Comparison of ENCODE assay signal across 19 cellular contexts in the genomic region with DNA sequence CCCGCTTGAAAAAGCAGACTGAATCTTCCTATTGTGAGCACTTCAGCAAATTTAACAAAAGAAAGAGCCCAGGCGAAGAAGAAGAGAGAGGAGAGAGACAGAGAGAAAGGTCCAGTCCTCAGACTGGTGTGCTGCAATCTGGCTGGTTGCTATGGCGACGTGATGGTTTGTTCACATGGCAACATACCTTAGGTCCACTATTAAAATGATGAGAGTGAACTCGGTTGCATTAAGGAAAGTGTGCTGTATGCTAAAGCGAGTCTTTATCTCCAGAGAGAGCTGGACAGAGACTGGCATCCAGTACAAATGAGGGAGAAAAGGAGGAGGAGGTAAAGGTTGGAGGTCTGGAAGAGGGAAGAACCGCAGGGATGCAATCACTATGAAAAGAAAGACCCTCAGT.
"Had no signal": no experiment of that assay in that cellular context is flagged by ENCODE, and none has a peak within 500 bp of the region (broad histone marks: within the 10 kb centered on the region; RNA-seq: fewer than 3 reads in every experiment).

No MANE protein-coding gene starts in this region.

- DNase-seq: activated CD4-positive, alpha-beta memory T cell treated with anti-CD3 and anti-CD28 coated beads for 36 hours; activated effector memory CD4-positive, alpha-beta T cell treated with anti-CD3 and anti-CD28 coated beads, Interleukin-2, amount 50 U/mL, for 16 hours; activated T-cell treated with anti-CD3 and anti-CD28 coated beads, Interleukin-2, amount 50 U/mL, for 48 hours; adrenal gland; islet precursor cell; naive B cell; stimulated activated CD4-positive, alpha-beta T cell treated with anti-CD3 and anti-CD28 coated beads, Interleukin-15, amount 100 ng/mL, for 24 hours; stimulated activated CD4-positive, alpha-beta T cell treated with anti-CD3 and anti-CD28 coated beads, Interleukin-4, amount 100 ng/mL, for 1 hour; stimulated activated naive B cell treated with anti-CD40 and anti-IgM and Interleukin-4, amounts not matched to agents 10 μg/mL and 1 μg/mL and 100 μg/mL, for 72 hours; substantia nigra; trophoblast cell; WERI-Rb-1 had no signal

- FAIRE-seq: endometrium had no signal

- H3K27me3 ChIP-seq: adrenal gland, cardiac muscle cell had no signal

- H3K27ac ChIP-seq: adrenal gland, cardiac muscle cell, gastroesophageal sphincter, skin epidermis, WERI-Rb-1 had no signal

- ATAC-seq: gastroesophageal sphincter; left lobe of liver; stimulated activated naive B cell treated with anti-CD40 and anti-IgM and Interleukin-4, amounts not matched to agents 10 μg/mL and 1 μg/mL and 100 μg/mL, for 72 hours had no signal

- H3K27ac Mint-ChIP-seq: activated CD4-positive, alpha-beta memory T cell treated with anti-CD3 and anti-CD28 coated beads for 36 hours; activated naive CD4-positive, alpha-beta T cell treated with anti-CD3 and anti-CD28 coated beads, Interleukin-2, amount 50 U/mL, for 24 hours; stimulated activated naive B cell treated with anti-CD40 and anti-IgM and Interleukin-4, amounts not matched to agents 10 μg/mL and 1 μg/mL and 100 μg/mL, for 72 hours; T-helper 1 cell treated with Interleukin-12 subunit alpha and Interleukin-12 subunit beta and Interleukin-4 antibody, amounts not matched to agents 30 μg/mL and 1 μg/mL, for 36 hours had no signal

- H3K9me3 Mint-ChIP-seq: activated naive CD4-positive, alpha-beta T cell treated with anti-CD3 and anti-CD28 coated beads, Interleukin-2, amount 50 U/mL, for 24 hours had no signal

- H3K4me3 ChIP-seq: adrenal gland, cardiac muscle cell, gastroesophageal sphincter, skin epidermis had no signal

- H3K4me3 Mint-ChIP-seq: activated CD4-positive, alpha-beta memory T cell treated with anti-CD3 and anti-CD28 coated beads for 36 hours; activated naive CD4-positive, alpha-beta T cell treated with anti-CD3 and anti-CD28 coated beads, Interleukin-2, amount 50 U/mL, for 24 hours; stimulated activated naive B cell treated with anti-CD40 and anti-IgM and Interleukin-4, amounts not matched to agents 10 μg/mL and 1 μg/mL and 100 μg/mL, for 72 hours; T-helper 1 cell treated with Interleukin-12 subunit alpha and Interleukin-12 subunit beta and Interleukin-4 antibody, amounts not matched to agents 30 μg/mL and 1 μg/mL, for 36 hours had no signal

- H3K36me3 ChIP-seq: adrenal gland, cardiac muscle cell, gastroesophageal sphincter, WERI-Rb-1 had no signal

- H3K9me3 ChIP-seq: adrenal gland, gastroesophageal sphincter had no signal

- H3K27me3 Mint-ChIP-seq: activated CD4-positive, alpha-beta memory T cell treated with anti-CD3 and anti-CD28 coated beads for 36 hours had no signal

- H3K4me1 ChIP-seq: adrenal gland, gastroesophageal sphincter had no signal

- H3K4me1 Mint-ChIP-seq: activated naive CD4-positive, alpha-beta T cell treated with anti-CD3 and anti-CD28 coated beads, Interleukin-2, amount 50 U/mL, for 24 hours had no signal

- H3K36me3 Mint-ChIP-seq: activated CD4-positive, alpha-beta memory T cell treated with anti-CD3 and anti-CD28 coated beads for 36 hours; activated naive CD4-positive, alpha-beta T cell treated with anti-CD3 and anti-CD28 coated beads, Interleukin-2, amount 50 U/mL, for 24 hours; naive B cell; stimulated activated naive B cell treated with anti-CD40 and anti-IgM and Interleukin-4, amounts not matched to agents 10 μg/mL and 1 μg/mL and 100 μg/mL, for 72 hours had no signal
